ENCODE assay signal across 13 cellular contexts in the genomic region with DNA sequence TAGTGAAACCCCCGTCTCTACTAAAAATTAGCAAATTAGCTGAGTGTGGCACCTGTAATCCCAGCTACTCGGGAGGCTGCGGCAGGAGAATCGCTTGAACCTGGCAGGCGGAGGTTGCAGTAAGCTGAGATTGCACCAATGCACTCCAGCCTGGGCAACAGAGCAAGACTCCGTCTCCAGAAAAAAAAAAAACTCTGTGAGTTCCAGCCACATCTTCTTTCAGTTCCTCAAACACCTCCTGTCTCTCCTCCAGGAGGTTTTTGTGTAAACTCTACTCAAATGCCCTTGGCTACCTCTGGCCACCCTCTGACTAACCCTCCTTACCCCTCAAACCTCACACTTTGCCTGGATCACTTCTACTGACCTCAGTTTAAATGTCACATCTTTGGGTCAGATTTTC. TPM values are rescaled to one million over a fixed set of nuclear protein-coding genes. Genes with fewer than 3 reads are reported as not detected.
DNase-seq lines count a peak whose midpoint lies in the region; ATAC-seq and TF ChIP-seq lines count a peak whose summit lies in the region.
"Had no signal": no experiment of that assay in that cellular context is flagged by ENCODE, and none has a peak within 500 bp of the region (broad histone marks: within the 10 kb centered on the region; RNA-seq: fewer than 3 reads in every experiment).

No MANE protein-coding gene starts in this region.

- TF ChIP-seq CTCF in coronary artery (IDR thresholded peaks at IDR 0.05): no peak
- TF ChIP-seq CTCF in breast epithelium (IDR thresholded peaks at IDR 0.05): no peak

- H3K27me3 ChIP-seq in breast epithelium: no peaks in the 10 kb centered on the region
- H3K27me3 ChIP-seq: spleen, tibial artery had no signal

- TF ChIP-seq POLR2A in GM18505 (IDR thresholded peaks at IDR 0.05; ENCODE audit: borderline replicate concordance, extremely low read depth, insufficient read depth, insufficient read length) (no peak), breast epithelium (IDR thresholded peaks at IDR 0.05) (no peak)

- DNase-seq in activated T-helper 1 cell treated with anti-CD3 and anti-CD28 coated beads, Interleukin-12 subunit alpha, Interleukin-12 subunit beta, Interleukin-2, Interleukin-4 antibody, amounts not matched to agents 30 ng/mL and 10 ng/mL and 1 ng/mL, durations not matched to agents 14 hours and 24 hours and 36 hours (ENCODE audit: low spot score): no peak
- DNase-seq in coronary artery (ENCODE audit: low spot score) (no peak), AG08395 (ENCODE audit: low spot score) (no peak), breast epithelium (ENCODE audit: low spot score in 2 of 2) (no peak), NCI-H1436 treated with DMSO at 0.1 percent for 48 hours (lab: John Stamatoyannopoulos, UW) (no peak)
- DNase-seq: activated CD8-positive, alpha-beta memory T cell treated with anti-CD3 and anti-CD28 coated beads, Interleukin-2, amount 10 ng/mL, durations not matched to agents 7 days and 5 days; islet precursor cell; PC-3; spleen; tibial artery had no signal

- no peaks in the 10 kb centered on the region for H3K36me3 ChIP-seq in breast epithelium
- H3K36me3 ChIP-seq: tibial artery had no signal

- no peak overlapping the region for H3K4me3 ChIP-seq in coronary artery
- H3K4me3 ChIP-seq in breast epithelium: no peak overlapping the region
- H3K4me3 ChIP-seq: spleen, tibial artery had no signal

- peaks cover 0 to 3% of the 10 kb centered on the region in 2 donors for H3K4me1 ChIP-seq in breast epithelium

- peaks cover 42% of the 10 kb centered on the region for H3K4me1 Mint-ChIP-seq in activated T-helper 1 cell treated with anti-CD3 and anti-CD28 coated beads, Interleukin-12 subunit alpha, Interleukin-12 subunit beta, Interleukin-2, Interleukin-4 antibody, amounts not matched to agents 30 ng/mL and 10 ng/mL and 1 ng/mL, durations not matched to agents 14 hours and 24 hours and 36 hours (ENCODE audit: low read depth)

- intact Hi-C loops in activated T-helper 1 cell treated with anti-CD3 and anti-CD28 coated beads, Interleukin-12 subunit alpha, Interleukin-12 subunit beta, Interleukin-2, Interleukin-4 antibody, amounts not matched to agents 30 ng/mL and 10 ng/mL and 1 ng/mL, durations not matched to agents 14 hours and 24 hours and 36 hours (cut with micrococcal nuclease): no loop called here
- intact Hi-C loops in breast epithelium (cut with DNase I; ENCODE audit: low total_unique reads): no loop called here

- H3K4me3 Mint-ChIP-seq in activated T-helper 1 cell treated with anti-CD3 and anti-CD28 coated beads, Interleukin-12 subunit alpha, Interleukin-12 subunit beta, Interleukin-2, Interleukin-4 antibody, amounts not matched to agents 30 ng/mL and 10 ng/mL and 1 ng/mL, durations not matched to agents 14 hours and 24 hours and 36 hours: no peak overlapping the region
- H3K4me3 Mint-ChIP-seq: activated CD8-positive, alpha-beta memory T cell treated with anti-CD3 and anti-CD28 coated beads, Interleukin-2, amount 10 ng/mL, durations not matched to agents 7 days and 5 days had no signal

- ATAC-seq in GM18505 (IDR thresholded peaks at IDR 0.05; ENCODE audit: unreplicated experiment) (peak; percentile 64), GM19467 (IDR thresholded peaks at IDR 0.05; ENCODE audit: unreplicated experiment) (peak; percentile 68), HG03097 (IDR thresholded peaks at IDR 0.05; ENCODE audit: low FRiP score, unreplicated experiment) (peak; percentile 64)
- ATAC-seq: activated CD8-positive, alpha-beta memory T cell treated with anti-CD3 and anti-CD28 coated beads, Interleukin-2, amount 10 ng/mL, durations not matched to agents 7 days and 5 days; PC-3 had no signal

- H3K9me3 ChIP-seq in breast epithelium: no peaks in the 10 kb centered on the region
- H3K9me3 ChIP-seq: spleen, tibial artery had no signal

- H3K27me3 Mint-ChIP-seq in activated T-helper 1 cell treated with anti-CD3 and anti-CD28 coated beads, Interleukin-12 subunit alpha, Interleukin-12 subunit beta, Interleukin-2, Interleukin-4 antibody, amounts not matched to agents 30 ng/mL and 10 ng/mL and 1 ng/mL, durations not matched to agents 14 hours and 24 hours and 36 hours (ENCODE audit: insufficient read depth): no peaks in the 10 kb centered on the region
- H3K27me3 Mint-ChIP-seq: activated CD8-positive, alpha-beta memory T cell treated with anti-CD3 and anti-CD28 coated beads, Interleukin-2, amount 10 ng/mL, durations not matched to agents 7 days and 5 days had no signal

- H3K9me3 Mint-ChIP-seq in activated T-helper 1 cell treated with anti-CD3 and anti-CD28 coated beads, Interleukin-12 subunit alpha, Interleukin-12 subunit beta, Interleukin-2, Interleukin-4 antibody, amounts not matched to agents 30 ng/mL and 10 ng/mL and 1 ng/mL, durations not matched to agents 14 hours and 24 hours and 36 hours: no peaks in the 10 kb centered on the region

- H3K27ac ChIP-seq in coronary artery (no peak overlapping the region), breast epithelium (no peak overlapping the region)
- H3K27ac ChIP-seq: tibial artery had no signal

- H3K36me3 Mint-ChIP-seq in activated T-helper 1 cell treated with anti-CD3 and anti-CD28 coated beads, Interleukin-12 subunit alpha, Interleukin-12 subunit beta, Interleukin-2, Interleukin-4 antibody, amounts not matched to agents 30 ng/mL and 10 ng/mL and 1 ng/mL, durations not matched to agents 14 hours and 24 hours and 36 hours (ENCODE audit: low read depth): peaks cover 42% of the 10 kb centered on the region

- H3K27ac Mint-ChIP-seq in activated T-helper 1 cell treated with anti-CD3 and anti-CD28 coated beads, Interleukin-12 subunit alpha, Interleukin-12 subunit beta, Interleukin-2, Interleukin-4 antibody, amounts not matched to agents 30 ng/mL and 10 ng/mL and 1 ng/mL, durations not matched to agents 14 hours and 24 hours and 36 hours: peak overlapping the region; percentile 13
- H3K27ac Mint-ChIP-seq: activated CD8-positive, alpha-beta memory T cell treated with anti-CD3 and anti-CD28 coated beads, Interleukin-2, amount 10 ng/mL, durations not matched to agents 7 days and 5 days had no signal

RNA-seq across cellular contexts. Expression of a gene that starts 38.1 kb away (rescaled TPM):
- 78.6 and 81.9 TPM in 2 replicates for total RNA-seq in activated T-helper 1 cell treated with anti-CD3 and anti-CD28 coated beads, Interleukin-12 subunit alpha, Interleukin-12 subunit beta, Interleukin-2, Interleukin-4 antibody, amounts not matched to agents 30 ng/mL and 10 ng/mL and 1 ng/mL, durations not matched to agents 14 hours and 24 hours and 36 hours
- total RNA-seq in breast epithelium: 10 to 100 TPM; 11.5 to 29.0 (median 12.0) TPM
- total RNA-seq: PC-3 had no signal

RNA-seq across cellular contexts. Expression of a gene that starts 53.7 kb away (rescaled TPM):
- total RNA-seq in activated T-helper 1 cell treated with anti-CD3 and anti-CD28 coated beads, Interleukin-12 subunit alpha, Interleukin-12 subunit beta, Interleukin-2, Interleukin-4 antibody, amounts not matched to agents 30 ng/mL and 10 ng/mL and 1 ng/mL, durations not matched to agents 14 hours and 24 hours and 36 hours: 40.8 and 40.9 TPM in 2 replicates
- 10 to 100 TPM; 43.5 to 86.8 (median 86.2) TPM for total RNA-seq in breast epithelium
